ENCODE assay signal across 8 cellular contexts in genomic region chr3:143119974-143120715, GRCh38. TPM values are rescaled to one million over a fixed set of nuclear protein-coding genes. Genes with fewer than 3 reads are reported as not detected.
DNase-seq lines count a peak whose midpoint lies in the region; FAIRE-seq and TF ChIP-seq lines count a peak whose summit lies in the region.

No MANE protein-coding gene starts in this region.

- intact Hi-C loops in activated T-helper 1 cell treated with anti-CD3 and anti-CD28 coated beads, Interleukin-12 subunit alpha, Interleukin-12 subunit beta, Interleukin-2, Interleukin-4 antibody, amounts not matched to agents 30 ng/mL and 10 ng/mL and 1 ng/mL, durations not matched to agents 14 hours and 24 hours and 36 hours (cut with micrococcal nuclease): loop anchor here (1.0 to 5.0 kb wide), 8 partner anchors 45 to 673 kb away; partner anchors contain the start of genes U2SURP and XRN1

- H3K27ac Mint-ChIP-seq in activated T-helper 1 cell treated with anti-CD3 and anti-CD28 coated beads, Interleukin-12 subunit alpha, Interleukin-12 subunit beta, Interleukin-2, Interleukin-4 antibody, amounts not matched to agents 30 ng/mL and 10 ng/mL and 1 ng/mL, durations not matched to agents 14 hours and 24 hours and 36 hours: peak overlapping the region; percentile 48
- peak overlapping the region; percentile 56 for H3K27ac Mint-ChIP-seq in osteocyte (ENCODE audit: unreplicated experiment)

- peaks cover 4% of the 10 kb centered on the region for H3K36me3 Mint-ChIP-seq in activated T-helper 1 cell treated with anti-CD3 and anti-CD28 coated beads, Interleukin-12 subunit alpha, Interleukin-12 subunit beta, Interleukin-2, Interleukin-4 antibody, amounts not matched to agents 30 ng/mL and 10 ng/mL and 1 ng/mL, durations not matched to agents 14 hours and 24 hours and 36 hours (ENCODE audit: low read depth)
- peaks cover 15% of the 10 kb centered on the region for H3K36me3 Mint-ChIP-seq in osteocyte (ENCODE audit: unreplicated experiment)

- no peaks in the 10 kb centered on the region for H3K36me3 ChIP-seq in HAP-1 (replicated peaks)

- peaks cover 19% of the 10 kb centered on the region for H3K27me3 ChIP-seq in HAP-1 (ENCODE audit: low read depth)

- H3K4me1 Mint-ChIP-seq in activated T-helper 1 cell treated with anti-CD3 and anti-CD28 coated beads, Interleukin-12 subunit alpha, Interleukin-12 subunit beta, Interleukin-2, Interleukin-4 antibody, amounts not matched to agents 30 ng/mL and 10 ng/mL and 1 ng/mL, durations not matched to agents 14 hours and 24 hours and 36 hours (ENCODE audit: low read depth): peaks cover 35% of the 10 kb centered on the region
- H3K4me1 Mint-ChIP-seq in osteocyte (ENCODE audit: unreplicated experiment): peaks cover 38% of the 10 kb centered on the region

- H3K27me3 Mint-ChIP-seq in activated T-helper 1 cell treated with anti-CD3 and anti-CD28 coated beads, Interleukin-12 subunit alpha, Interleukin-12 subunit beta, Interleukin-2, Interleukin-4 antibody, amounts not matched to agents 30 ng/mL and 10 ng/mL and 1 ng/mL, durations not matched to agents 14 hours and 24 hours and 36 hours (ENCODE audit: insufficient read depth): peaks cover 10% of the 10 kb centered on the region
- peaks cover 5% of the 10 kb centered on the region for H3K27me3 Mint-ChIP-seq in osteocyte (ENCODE audit: unreplicated experiment)

- peak; percentile 62 for DNase-seq in GM10266 (ENCODE audit: extremely low spot score)
- peak in 1 of 2 experiments; percentile 47 for DNase-seq in HAP-1 (ENCODE audit: low spot score in 2 of 2)
- DNase-seq in NCI-H146 treated with DMSO at 0.1 percent for 48 hours (lab: John Stamatoyannopoulos, UW; ENCODE audit: unreplicated experiment): peak; percentile 41
- peak; percentile 16 for DNase-seq in activated T-helper 1 cell treated with anti-CD3 and anti-CD28 coated beads, Interleukin-12 subunit alpha, Interleukin-12 subunit beta, Interleukin-2, Interleukin-4 antibody, amounts not matched to agents 30 ng/mL and 10 ng/mL and 1 ng/mL, durations not matched to agents 14 hours and 24 hours and 36 hours (ENCODE audit: low spot score)
- DNase-seq in frontal cortex (ENCODE audit: low spot score in 2 of 2): peak; percentile 29 to 40
- DNase-seq in osteocyte (ENCODE audit: extremely low spot score, unreplicated experiment): peak; percentile 85
- DNase-seq in DMS79 treated with DMSO at 0.1 percent for 48 hours (lab: John Stamatoyannopoulos, UW): no peak
- no peak for DNase-seq in NK-92 (lab: John Stamatoyannopoulos, UW; ENCODE audit: unreplicated experiment)

- TF ChIP-seq CTCF in GM10266 (IDR thresholded peaks at IDR 0.05; ENCODE audit: control insufficient read depth, insufficient read depth, low read depth, missing control alignments) (no peak), osteocyte (IDR thresholded peaks at IDR 0.05) (no peak)

- H3K9me3 ChIP-seq in HAP-1: no peaks in the 10 kb centered on the region

- in situ Hi-C loops in HAP-1 (cut with MboI; ENCODE audit: low sequenced_read_pairs): no loop called here

- no peaks in the 10 kb centered on the region for H3K9me3 Mint-ChIP-seq in activated T-helper 1 cell treated with anti-CD3 and anti-CD28 coated beads, Interleukin-12 subunit alpha, Interleukin-12 subunit beta, Interleukin-2, Interleukin-4 antibody, amounts not matched to agents 30 ng/mL and 10 ng/mL and 1 ng/mL, durations not matched to agents 14 hours and 24 hours and 36 hours
- H3K9me3 Mint-ChIP-seq in osteocyte (ENCODE audit: unreplicated experiment): no peaks in the 10 kb centered on the region

- H3K4me1 ChIP-seq in HAP-1: no peaks in the 10 kb centered on the region; the same call in 1 of the 2 replicates

- H3K4me3 Mint-ChIP-seq in activated T-helper 1 cell treated with anti-CD3 and anti-CD28 coated beads, Interleukin-12 subunit alpha, Interleukin-12 subunit beta, Interleukin-2, Interleukin-4 antibody, amounts not matched to agents 30 ng/mL and 10 ng/mL and 1 ng/mL, durations not matched to agents 14 hours and 24 hours and 36 hours: peak overlapping the region; percentile 92
- H3K4me3 Mint-ChIP-seq in osteocyte (ENCODE audit: unreplicated experiment): peak overlapping the region; percentile 90

- peak overlapping the region; percentile 55 for H3K4me3 ChIP-seq in HAP-1

- FAIRE-seq in frontal cortex (lab: Jason Lieb, UNC): no peak

RNA-seq across cellular contexts. Expression of gene CHST2, which starts 0.6 kb away (rescaled TPM):
- 11.3 and 11.4 TPM in 2 replicates for total RNA-seq in activated T-helper 1 cell treated with anti-CD3 and anti-CD28 coated beads, Interleukin-12 subunit alpha, Interleukin-12 subunit beta, Interleukin-2, Interleukin-4 antibody, amounts not matched to agents 30 ng/mL and 10 ng/mL and 1 ng/mL, durations not matched to agents 14 hours and 24 hours and 36 hours
- total RNA-seq in frontal cortex: 44.4 TPM
- total RNA-seq in osteocyte: 41.6 and 44.5 TPM in 2 replicates

Comparison
In these comparisons a context has a peak if more than half of its experiments do, and no peak if none do; other contexts are left out.
1. DNase-seq: peak in GM10266 (single experiment), NCI-H146 treated with DMSO at 0.1 percent for 48 hours (single experiment), activated T-helper 1 cell treated with anti-CD3 and anti-CD28 coated beads, Interleukin-12 subunit alpha, Interleukin-12 subunit beta, Interleukin-2, Interleukin-4 antibody, amounts not matched to agents 30 ng/mL and 10 ng/mL and 1 ng/mL, durations not matched to agents 14 hours and 24 hours and 36 hours (single experiment), frontal cortex (2 of 2) and osteocyte (single experiment); none in DMS79 treated with DMSO at 0.1 percent for 48 hours (single experiment) and NK-92 (single experiment).